ENCODE assay signal across 13 cellular contexts in genomic region chr9:36788534-36788933, GRCh38.
DNase-seq lines count a peak whose midpoint lies in the region; ATAC-seq, FAIRE-seq and TF ChIP-seq lines count a peak whose summit lies in the region.
"Had no signal": no experiment of that assay in that cellular context is flagged by ENCODE, and none has a peak within 500 bp of the region (broad histone marks: within the 10 kb centered on the region; RNA-seq: fewer than 3 reads in every experiment).

No MANE protein-coding gene starts in this region.

- no peaks in the 10 kb centered on the region for H3K9me1 ChIP-seq in K562 (ENCODE audit: control insufficient read depth, insufficient read depth, low read length)

- POLR2A ChIA-PET in K562 (lab: Yijun Ruan, JAX): no interaction called here

- no peak overlapping the region for H3K4me2 ChIP-seq in K562 (ENCODE audit: insufficient read depth, low read length)

- intact Hi-C loops in CD14-positive monocyte (cut with micrococcal nuclease): no loop called here
- intact Hi-C loops in K562 (cut with micrococcal nuclease): no loop called here

- FAIRE-seq in K562 (lab: Jason Lieb, UNC): no peak

- H3K4me3 Mint-ChIP-seq in CD14-positive monocyte (no peak overlapping the region), memory B cell (no peak overlapping the region)

- no peak for DNase-seq in CD14-positive monocyte (ENCODE audit: low spot score)
- DNase-seq in H7: peak; percentile 60
- DNase-seq in K562 (ENCODE audit: extremely low read depth in 1 of 4, low spot score in 3 of 4): peak in 3 of 4 experiments; percentile 8 to 38 (median 26)
- DNase-seq in memory B cell (ENCODE audit: low spot score in 2 of 2): no peak
- no peak for DNase-seq in hepatic stellate cell (ENCODE audit: low spot score)
- DNase-seq in activated T-cell treated with anti-CD3 and anti-CD28 coated beads, Interleukin-2, amount 50 U/mL, for 1 hour: no peak
- no peak for DNase-seq in DMS53 (lab: John Stamatoyannopoulos, UW)
- DNase-seq: activated CD4-positive, alpha-beta T cell treated with anti-CD3 and anti-CD28 coated beads, Interleukin-2, amount 50 U/mL, for 1 hour; DMS 273 treated with DMSO at 0.1 percent for 48 hours; NCI-H2171; SHP77 treated with DMSO at 0.1 percent for 48 hours; stimulated activated naive CD4-positive, alpha-beta T cell had no signal

- no peaks in the 10 kb centered on the region for H3K4me1 ChIP-seq in K562 (replicated peaks in 1 of 2; ENCODE audit: control insufficient read depth in 2 of 2, insufficient read depth in 2 of 2, low read length in 2 of 2)

- CTCF ChIA-PET in K562 (lab: Yijun Ruan, JAX; ENCODE audit: low intra/inter-chr PET ratio): interaction anchor here (1.0 kb wide), 1 partner anchor 9 kb away, joined by 5 read pairs; no protein-coding TSS in a partner anchor

- no peak overlapping the region for H3K27ac ChIP-seq in K562 (ENCODE audit: extremely low read depth, low read depth, low read length)

- TF ChIP-seq POLR2A in K562 (conservative IDR thresholded peaks at IDR 0.05) (no peak), GM18505 (IDR thresholded peaks at IDR 0.05; ENCODE audit: borderline replicate concordance, extremely low read depth, insufficient read depth, insufficient read length) (no peak)

- no peak for TF ChIP-seq EP300 in K562 (IDR thresholded peaks at IDR 0.05; ENCODE audit: low read length)

- H3K4me3 ChIP-seq in H7 (ENCODE audit: insufficient read depth, low read depth, low read length): no peak overlapping the region
- no peak overlapping the region for H3K4me3 ChIP-seq in K562

- H3K9me3 ChIP-seq in K562 (replicated peaks; ENCODE audit: control insufficient read depth, insufficient read depth, low read depth, low read length): 0 out of 2 replicates have a peak, but pooled peaks cover 2% of the 10 kb centered on the region

- H3K79me2 ChIP-seq in K562 (ENCODE audit: control insufficient read depth, insufficient read depth, low read length): no peaks in the 10 kb centered on the region

- no peak overlapping the region for H2AFZ ChIP-seq in K562 (ENCODE audit: low read depth, low read length)

- H3K27me3 Mint-ChIP-seq in CD14-positive monocyte (ENCODE audit: low read depth in 3 of 3): peaks cover 0 to 6% (median 4%) of the 10 kb centered on the region in 3 donors
- H3K27me3 Mint-ChIP-seq in memory B cell: peaks cover 24% of the 10 kb centered on the region

- TF ChIP-seq CTCF in CD14-positive monocyte (IDR thresholded peaks at IDR 0.05): peak; percentile 37
- peak; percentile 18 to 46 (median 35); a peak in 3 of 6 replicates for TF ChIP-seq CTCF in K562 (IDR thresholded peaks at IDR 0.05 in 2 of 3, conservative IDR thresholded peaks at IDR 0.05 in 1 of 3; ENCODE audit: insufficient read depth in 2 of 3, low read depth in 1 of 3, low read length in 3 of 3)

- in situ Hi-C loops in K562 (cut with MboI): no loop called here

- H3K9me3 Mint-ChIP-seq in CD14-positive monocyte: peaks cover 4 to 12% (median 7%) of the 10 kb centered on the region in 7 donors
- peaks cover 6% of the 10 kb centered on the region for H3K9me3 Mint-ChIP-seq in memory B cell

- H3K27me3 ChIP-seq in H7 (ENCODE audit: control insufficient read depth, insufficient read depth, low read length) (no peaks in the 10 kb centered on the region), K562 (ENCODE audit: control insufficient read depth in 2 of 2, insufficient read depth in 2 of 2, low read length in 2 of 2) (no peaks in the 10 kb centered on the region; a peak in 1 of 5 replicates)

- H3K36me3 ChIP-seq in H7 (replicated peaks; ENCODE audit: control insufficient read depth, insufficient read depth, low read length): no peaks in the 10 kb centered on the region
- H3K36me3 ChIP-seq in K562 (ENCODE audit: control insufficient read depth, insufficient read depth, low read length): no peaks in the 10 kb centered on the region

- WGBS in K562 (ENCODE audit: insufficient coverage, low coverage, missing lambda C conversion rate): 0% methylated on average over 4 of the region's 5 CpGs

- no TSS peak for BruUV-seq in K562 (replicated peaks; lab: Mats Ljungman, UMichigan)

- no peaks in the 10 kb centered on the region for H4K20me1 ChIP-seq in K562 (replicated peaks; ENCODE audit: control insufficient read depth, insufficient read depth, low read length)

- ATAC-seq in K562 (peak; percentile 67; the same call in 2 of the 3 replicates), memory B cell (ENCODE audit: low read depth) (peak; percentile 32), GM18505 (IDR thresholded peaks at IDR 0.05; ENCODE audit: unreplicated experiment) (no peak)

- no peaks in the 10 kb centered on the region for H3K36me3 Mint-ChIP-seq in CD14-positive monocyte
- peaks cover 2% of the 10 kb centered on the region for H3K36me3 Mint-ChIP-seq in memory B cell

- H3K4me1 Mint-ChIP-seq in CD14-positive monocyte: no peaks in the 10 kb centered on the region
- no peaks in the 10 kb centered on the region for H3K4me1 Mint-ChIP-seq in memory B cell

- H3K27ac Mint-ChIP-seq in CD14-positive monocyte: no peak overlapping the region
- no peak overlapping the region for H3K27ac Mint-ChIP-seq in memory B cell

- no peak overlapping the region for H3K9ac ChIP-seq in K562 (ENCODE audit: insufficient read depth in 1 of 2, low read depth in 2 of 2, low read length in 2 of 2)

- TF ChIP-seq RAD21 in K562 (CRISPR knock-in tag; conservative IDR thresholded peaks at IDR 0.05 in 1 of 2, IDR thresholded peaks at IDR 0.05 in 1 of 2): no peak

TF ChIP-seq in K562, 482 proteins besides CTCF, POLR2A, EP300 and RAD21:
- TF ChIP-seq ZNF644 (tag; IDR thresholded peaks at IDR 0.05; ENCODE audit: low read depth): no peak
- TF ChIP-seq UBTF (IDR thresholded peaks at IDR 0.05; ENCODE audit: borderline replicate concordance in 1 of 2, low read depth in 2 of 2, low read length in 2 of 2): no peak
- no peak for TF ChIP-seq NFE2L1 (tag; IDR thresholded peaks at IDR 0.05; ENCODE audit: borderline replicate concordance, low read depth)
- TF ChIP-seq PRPF4 (IDR thresholded peaks at IDR 0.05; ENCODE audit: insufficient read depth, low read depth, low read length, poor library complexity, severe bottlenecking): no peak
- TF ChIP-seq ZNF398 (CRISPR knock-in tag; IDR thresholded peaks at IDR 0.05): no peak
- TF ChIP-seq MTA2 (IDR thresholded peaks at IDR 0.05; ENCODE audit: low read depth): no peak
- TF ChIP-seq DDX20 (tag; IDR thresholded peaks at IDR 0.05; ENCODE audit: low read depth): no peak
- TF ChIP-seq, protein P1, sequence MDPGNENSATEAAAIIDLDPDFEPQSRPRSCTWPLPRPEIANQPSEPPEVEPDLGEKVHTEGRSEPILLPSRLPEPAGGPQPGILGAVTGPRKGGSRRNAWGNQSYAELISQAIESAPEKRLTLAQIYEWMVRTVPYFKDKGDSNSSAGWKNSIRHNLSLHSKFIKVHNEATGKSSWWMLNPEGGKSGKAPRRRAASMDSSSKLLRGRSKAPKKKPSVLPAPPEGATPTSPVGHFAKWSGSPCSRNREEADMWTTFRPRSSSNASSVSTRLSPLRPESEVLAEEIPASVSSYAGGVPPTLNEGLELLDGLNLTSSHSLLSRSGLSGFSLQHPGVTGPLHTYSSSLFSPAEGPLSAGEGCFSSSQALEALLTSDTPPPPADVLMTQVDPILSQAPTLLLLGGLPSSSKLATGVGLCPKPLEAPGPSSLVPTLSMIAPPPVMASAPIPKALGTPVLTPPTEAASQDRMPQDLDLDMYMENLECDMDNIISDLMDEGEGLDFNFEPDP (CRISPR knock-in tag; IDR thresholded peaks at IDR 0.05): no peak
- no peak for TF ChIP-seq RFX5 (IDR thresholded peaks at IDR 0.05; ENCODE audit: low read depth, low read length)

Comparison
In these comparisons a context has a peak if more than half of its experiments do, and no peak if none do; other contexts are left out.
1. DNase-seq: peak in H7 (single experiment) and K562 (3 of 4); none in CD14-positive monocyte (single experiment), memory B cell (0 of 2), hepatic stellate cell (single experiment), activated T-cell treated with anti-CD3 and anti-CD28 coated beads, Interleukin-2, amount 50 U/mL, for 1 hour (single experiment) and DMS53 (single experiment).